8 cellular contexts compared by ENCODE assay signal in the genomic region with DNA sequence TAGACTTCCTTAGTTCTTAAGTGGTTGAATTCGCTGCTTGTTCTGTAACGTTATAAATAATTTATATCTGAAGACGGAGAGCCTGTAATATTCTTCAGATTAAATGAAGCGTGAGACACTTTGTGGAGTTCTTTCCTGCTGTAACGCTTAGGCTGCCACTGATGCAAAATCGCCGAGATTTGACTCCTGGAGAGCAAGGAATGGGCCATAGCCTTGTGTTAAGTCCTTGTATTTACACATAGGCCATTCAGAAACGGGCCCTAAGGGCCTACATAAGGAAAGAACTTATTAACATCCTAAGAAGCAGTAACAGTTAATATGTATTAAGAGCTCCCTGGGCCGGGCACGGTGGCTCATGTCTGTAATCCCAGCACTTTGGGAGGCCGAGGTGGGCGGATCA. TPM values are rescaled to one million over a fixed set of nuclear protein-coding genes. Genes with fewer than 3 reads are reported as not detected.
DNase-seq lines count a peak whose midpoint lies in the region; ATAC-seq and TF ChIP-seq lines count a peak whose summit lies in the region.

No MANE protein-coding gene starts in this region.

- in situ Hi-C loops in gastrocnemius medialis (cut with MboI; ENCODE audit: low sequenced_read_pairs in 4 of 4), result no loop called here
- in situ Hi-C loops in GM13977 (cut with MboI; ENCODE audit: low pct_unique_long_range_greater_than_20kb, low sequenced_read_pairs, unreplicated experiment), result loop anchor here (25.0 kb wide), 1 partner anchor 632 kb away; no protein-coding TSS in a partner anchor

- peak overlapping the region; percentile 89 for H3K4me3 ChIP-seq in GM12864 (ENCODE audit: low read depth, low read length)
- H3K4me3 ChIP-seq in SJSA1, result peak overlapping the region; percentile 90
- H3K4me3 ChIP-seq in fibroblast of villous mesenchyme (ENCODE audit: low read depth, low read length), result peak overlapping the region; percentile 97
- H3K4me3 ChIP-seq in gastrocnemius medialis, result peak overlapping the region; percentile 80 to 100 (median 95)

- TF ChIP-seq POLR2A in gastrocnemius medialis (IDR thresholded peaks at IDR 0.05), result no peak

- peaks cover 17% of the 10 kb centered on the region for H3K4me1 ChIP-seq in SJSA1 (replicated peaks)
- peaks cover 36 to 37% of the 10 kb centered on the region in 2 donors for H3K4me1 ChIP-seq in gastrocnemius medialis

- DNase-seq in GM12864 (ENCODE audit: low read depth), result no peak
- DNase-seq in SJSA1 (ENCODE audit: low read depth in 1 of 2, low spot score in 2 of 2), result no peak
- DNase-seq in fibroblast of villous mesenchyme (ENCODE audit: low read depth), result no peak
- DNase-seq in gastrocnemius medialis, result no peak
- DNase-seq in GM13977 (ENCODE audit: low spot score), result no peak
- DNase-seq in NCI-H2171 treated with DMSO at 0.1 percent for 48 hours (lab: John Stamatoyannopoulos, UW), result no peak

- peaks cover 54% of the 10 kb centered on the region for H3K36me3 ChIP-seq in SJSA1
- H3K36me3 ChIP-seq in gastrocnemius medialis, result peaks cover 0 to 4% of the 10 kb centered on the region in 2 donors

- no peak overlapping the region for H3K27ac ChIP-seq in SJSA1
- peak overlapping the region; percentile 93 to 97 (median 96) for H3K27ac ChIP-seq in gastrocnemius medialis

- ATAC-seq in gastrocnemius medialis, result no peak
- no peak for ATAC-seq in GM18861 (IDR thresholded peaks at IDR 0.05; ENCODE audit: unreplicated experiment)
- no peak for ATAC-seq in HG03108 (IDR thresholded peaks at IDR 0.05; ENCODE audit: unreplicated experiment)

- H3K27me3 ChIP-seq in SJSA1 (replicated peaks), result no peaks in the 10 kb centered on the region
- H3K27me3 ChIP-seq in gastrocnemius medialis, result no peaks in the 10 kb centered on the region

- TF ChIP-seq CTCF in GM12864 (IDR thresholded peaks at IDR 0.05; ENCODE audit: low read depth, low read length, missing control alignments) (no peak), fibroblast of villous mesenchyme (IDR thresholded peaks at IDR 0.05; ENCODE audit: insufficient read depth, low read depth, low read length) (no peak), gastrocnemius medialis (IDR thresholded peaks at IDR 0.05 in 4 of 5, conservative IDR thresholded peaks at IDR 0.05 in 1 of 5) (no peak), GM13977 (IDR thresholded peaks at IDR 0.05; ENCODE audit: extremely low read depth, insufficient read depth, missing control alignments) (no peak)

- H3K9me3 ChIP-seq in SJSA1 (replicated peaks) (no peaks in the 10 kb centered on the region), gastrocnemius medialis (no peaks in the 10 kb centered on the region)

- intact Hi-C loops in gastrocnemius medialis (cut with DNase I; ENCODE audit: low total_unique reads), result loop anchor here (10.0 kb wide), 1 partner anchor 135 kb away; no protein-coding TSS in a partner anchor

RNA-seq across cellular contexts. Expression of a gene that starts 0.9 kb away (rescaled TPM):
- 21.5 and 34.3 TPM in 2 replicates for total RNA-seq in SJSA1 (2014; rRNA removed; shearing (Covaris generic))
- total RNA-seq in fibroblast of villous mesenchyme (12.6 and 16.4 TPM in 2 replicates), gastrocnemius medialis (10 to 100 TPM; 40.6 to 73.8 (median 54.5) TPM)

RNA-seq across cellular contexts. Expression of a gene that starts 1.2 kb away (rescaled TPM):
- 230 and 293 TPM in 2 replicates for total RNA-seq in SJSA1 (2014; rRNA removed; shearing (Covaris generic))
- total RNA-seq in fibroblast of villous mesenchyme, result 215 and 228 TPM in 2 replicates
- 10 to 100 TPM; 24.1 to 45.1 (median 33.8) TPM for total RNA-seq in gastrocnemius medialis

RNA-seq across cellular contexts. Expression of a gene that starts 26.4 kb away (rescaled TPM):
- not detected in 2 replicates for total RNA-seq in SJSA1 (2014; rRNA removed; shearing (Covaris generic))
- total RNA-seq in fibroblast of villous mesenchyme (0.32 and 2.2 TPM in 2 replicates), gastrocnemius medialis (10 to 100 TPM; 12.3 to 52.9 (median 30.2) TPM)

RNA-seq across cellular contexts. Expression of a gene that starts 33.0 kb away (rescaled TPM):
- total RNA-seq in SJSA1 (2014; rRNA removed; shearing (Covaris generic)), result 8.9 and 26.6 TPM in 2 replicates
- total RNA-seq in fibroblast of villous mesenchyme (25.9 and 31.6 TPM in 2 replicates), gastrocnemius medialis (100 to 1,000 TPM in 1 of 4 donors, 10 to 100 TPM in 3; 15.0 to 141 (median 60.2) TPM)

RNA-seq across cellular contexts. Expression of a gene that starts 33.5 kb away (rescaled TPM):
- total RNA-seq in SJSA1 (2014; rRNA removed; shearing (Covaris generic)), result 9.6 and 11.3 TPM in 2 replicates
- total RNA-seq in fibroblast of villous mesenchyme (8.6 and 11.6 TPM in 2 replicates), gastrocnemius medialis (1 to 10 TPM; 4.1 to 4.7 (median 4.4) TPM)
